In the genomic region with DNA sequence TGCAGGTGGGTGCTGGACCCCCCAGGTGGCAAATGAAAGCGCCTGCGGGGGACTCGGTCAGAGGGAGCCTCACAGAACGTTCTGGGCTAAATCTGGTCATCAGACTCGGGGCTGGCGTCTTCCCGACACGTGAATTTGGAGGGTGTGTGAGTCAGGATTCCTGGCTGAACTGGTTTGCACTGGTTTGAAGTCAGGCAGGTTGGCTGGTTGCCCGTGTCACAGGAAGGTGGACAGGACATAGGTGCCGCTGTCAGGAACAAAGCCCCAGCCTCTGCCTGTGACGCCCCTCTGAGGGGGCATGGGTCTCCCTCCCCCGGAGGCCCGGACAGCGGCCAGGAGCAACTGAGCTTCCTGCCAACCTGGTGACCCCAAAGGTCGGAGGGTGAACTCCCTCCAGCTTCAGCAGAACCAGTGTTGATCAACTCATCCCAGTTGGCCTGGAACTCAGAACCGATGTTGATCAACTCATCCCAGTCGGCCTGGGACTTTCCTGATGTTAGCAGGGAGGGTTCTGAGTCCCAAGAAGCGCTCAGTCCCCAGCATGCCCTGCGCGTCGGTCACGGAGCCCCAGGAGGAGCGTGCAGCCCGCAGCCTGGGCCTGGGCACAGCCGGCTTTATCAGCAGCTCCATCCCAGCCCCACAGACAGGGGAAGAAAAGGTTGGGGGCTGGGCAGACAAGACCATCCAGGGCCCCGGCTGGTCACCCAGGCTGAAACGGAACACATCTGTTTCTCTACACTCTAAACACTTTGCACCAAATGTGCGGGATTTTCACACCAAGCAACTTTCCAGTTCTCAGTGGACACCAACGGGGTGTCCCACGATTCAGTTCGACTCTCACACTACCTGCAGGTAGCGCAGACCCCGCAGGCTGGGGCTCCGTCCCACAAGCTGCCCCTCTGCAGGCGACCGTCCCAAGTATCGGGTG, we compare ENCODE assay signal across 12 cellular contexts. TPM values are rescaled to one million over a fixed set of nuclear protein-coding genes. Genes with fewer than 3 reads are reported as not detected.
A peak's percentile ranks its signal among the peaks of the same experiment; 100 is the strongest.
DNase-seq lines count a peak whose midpoint lies in the region; ATAC-seq, FAIRE-seq and TF ChIP-seq lines count a peak whose summit lies in the region.
"Had no signal": no experiment of that assay in that cellular context is flagged by ENCODE, and none has a peak within 500 bp of the region (broad histone marks: within the 10 kb centered on the region; RNA-seq: fewer than 3 reads in every experiment).

No MANE protein-coding gene starts in this region.

- H3K9me3 Mint-ChIP-seq in activated naive CD4-positive, alpha-beta T cell treated with anti-CD3 and anti-CD28 coated beads for 36 hours, result no peaks in the 10 kb centered on the region

- H3K27me3 ChIP-seq in bronchial epithelial cell (ENCODE audit: control insufficient read depth, insufficient read depth, low read length) (no peaks in the 10 kb centered on the region), upper lobe of right lung (no peaks in the 10 kb centered on the region)

- no peaks in the 10 kb centered on the region for H3K9me3 ChIP-seq in upper lobe of right lung

- H3K4me1 ChIP-seq in upper lobe of right lung, result peaks cover 6% of the 10 kb centered on the region

- H3K27me3 Mint-ChIP-seq in activated naive CD4-positive, alpha-beta T cell treated with anti-CD3 and anti-CD28 coated beads for 36 hours (ENCODE audit: low read depth), result no peaks in the 10 kb centered on the region

- intact Hi-C loops in activated naive CD4-positive, alpha-beta T cell treated with anti-CD3 and anti-CD28 coated beads for 36 hours (cut with micrococcal nuclease), result no loop called here
- intact Hi-C loops in upper lobe of right lung (cut with DNase I), result no loop called here

- no peaks in the 10 kb centered on the region for H3K36me3 Mint-ChIP-seq in activated naive CD4-positive, alpha-beta T cell treated with anti-CD3 and anti-CD28 coated beads for 36 hours (ENCODE audit: low read depth)

- CTCF ChIA-PET in activated naive CD4-positive, alpha-beta T cell treated with anti-CD3 and anti-CD28 coated beads for 36 hours (lab: Charles Lee), result no interaction called here

- ATAC-seq in upper lobe of right lung, result peak; percentile 58
- ATAC-seq in GM19452 (IDR thresholded peaks at IDR 0.05; ENCODE audit: unreplicated experiment), result no peak
- ATAC-seq in GM18519 (IDR thresholded peaks at IDR 0.05; ENCODE audit: low FRiP score, unreplicated experiment), result no peak

- TF ChIP-seq CTCF in bronchial epithelial cell (IDR thresholded peaks at IDR 0.05; ENCODE audit: insufficient read depth, low read length, severe bottlenecking) (no peak), upper lobe of right lung (IDR thresholded peaks at IDR 0.05) (no peak)

- H3K36me3 ChIP-seq in bronchial epithelial cell (ENCODE audit: control insufficient read depth, insufficient read depth, low read length) (no peaks in the 10 kb centered on the region), upper lobe of right lung (no peaks in the 10 kb centered on the region)

- no peak overlapping the region for H3K27ac Mint-ChIP-seq in activated naive CD4-positive, alpha-beta T cell treated with anti-CD3 and anti-CD28 coated beads for 36 hours

- FAIRE-seq in bronchial epithelial cell (lab: Jason Lieb, UNC), result no peak

- H3K4me3 Mint-ChIP-seq in activated naive CD4-positive, alpha-beta T cell treated with anti-CD3 and anti-CD28 coated beads for 36 hours, result no peak overlapping the region

- H3K4me1 Mint-ChIP-seq in activated naive CD4-positive, alpha-beta T cell treated with anti-CD3 and anti-CD28 coated beads for 36 hours (ENCODE audit: low read depth), result peaks cover 12% of the 10 kb centered on the region

- peak; percentile 4 for DNase-seq in activated naive CD4-positive, alpha-beta T cell treated with anti-CD3 and anti-CD28 coated beads for 36 hours
- DNase-seq in activated naive CD4-positive, alpha-beta T cell treated with Interleukin-2 at 50 U/mL for 16 hours, result no peak
- DNase-seq in bronchial epithelial cell (ENCODE audit: low read depth) (peak; percentile 58), mesenteric fat pad (ENCODE audit: low spot score) (peak; percentile 88), upper lobe of right lung (peak; percentile 85), germinal center (ENCODE audit: low spot score) (no peak)
- DNase-seq: caudate nucleus; midbrain; stimulated activated CD4-positive, alpha-beta T cell treated with anti-CD3 and anti-CD28 coated beads, Interleukin-12 subunit alpha, Interleukin-12 subunit beta, amount 100 ng/mL, for 4 hours; stimulated activated naive CD4-positive, alpha-beta T cell treated with Interleukin-2 at 50 U/mL for 16 hours had no signal

- no peak overlapping the region for H3K4me3 ChIP-seq in bronchial epithelial cell (ENCODE audit: low read depth, low read length)
- H3K4me3 ChIP-seq in upper lobe of right lung, result no peak overlapping the region

- no peak overlapping the region for H3K27ac ChIP-seq in upper lobe of right lung

RNA-seq across cellular contexts. Expression of gene METRNL, which starts 14.4 kb away (rescaled TPM):
- total RNA-seq in activated naive CD4-positive, alpha-beta T cell treated with anti-CD3 and anti-CD28 coated beads for 36 hours, result 10 to 100 TPM; 14.4 to 15.2 TPM
- 50.8 and 142 TPM in 2 replicates for total RNA-seq in bronchial epithelial cell
- total RNA-seq in mesenteric fat pad, result 151 TPM
- 79.9 TPM for total RNA-seq in upper lobe of right lung

Comparison
In these comparisons a context has a peak if more than half of its experiments do, and no peak if none do; other contexts are left out.
1. DNase-seq: peak in activated naive CD4-positive, alpha-beta T cell treated with anti-CD3 and anti-CD28 coated beads for 36 hours (single experiment), bronchial epithelial cell (single experiment), mesenteric fat pad (single experiment) and upper lobe of right lung (single experiment); none in activated naive CD4-positive, alpha-beta T cell treated with Interleukin-2 at 50 U/mL for 16 hours (single experiment) and germinal center (single experiment).